In the genomic region with DNA sequence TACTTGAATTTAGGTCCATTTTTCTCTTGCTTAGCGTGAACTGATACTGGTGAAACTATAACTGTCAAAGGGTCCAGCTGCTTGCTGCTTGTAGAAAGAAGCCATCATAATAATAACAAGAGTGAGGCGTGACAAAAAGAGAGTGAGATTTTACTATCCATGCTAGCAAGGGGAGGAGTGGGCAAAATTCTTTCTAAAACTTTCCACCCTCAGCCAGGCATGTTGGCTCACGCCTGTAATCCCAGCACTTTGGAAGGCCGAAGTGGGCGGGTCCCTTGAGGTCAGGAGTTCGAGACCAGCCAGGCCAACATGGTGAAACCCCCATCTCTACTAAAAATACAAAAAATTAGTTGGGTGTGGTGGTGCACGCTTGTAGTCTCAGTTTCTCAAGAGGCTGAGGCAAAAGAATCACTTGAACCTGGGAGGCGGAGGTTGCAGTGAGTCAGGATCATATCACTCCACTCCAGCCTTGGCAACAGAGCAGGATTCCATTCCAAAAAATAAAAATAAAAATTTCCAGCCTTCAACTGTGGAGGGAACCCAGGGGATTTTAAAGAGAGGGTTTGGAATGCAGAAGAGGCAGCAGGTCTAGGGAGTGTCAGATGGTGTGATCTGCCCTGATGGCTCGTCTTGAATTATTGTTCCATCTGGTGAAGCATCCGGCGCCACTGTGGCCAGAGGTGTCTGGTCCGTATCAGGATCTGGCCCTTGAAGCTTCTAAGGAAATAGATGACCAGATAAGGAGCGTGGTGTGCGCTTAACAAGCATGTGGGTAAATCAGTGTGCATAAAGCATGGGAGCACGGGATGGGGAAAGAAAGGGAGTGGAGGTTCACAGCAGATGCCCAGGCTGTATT, we compare ENCODE assay signal across 8 cellular contexts. TPM values are rescaled to one million over a fixed set of nuclear protein-coding genes. Genes with fewer than 3 reads are reported as not detected.
DNase-seq lines count a peak whose midpoint lies in the region; ATAC-seq and TF ChIP-seq lines count a peak whose summit lies in the region.

No MANE protein-coding gene starts in this region.

- peaks cover 6% of the 10 kb centered on the region for H3K9me3 Mint-ChIP-seq in WTC11

- DNase-seq in AG08395 (ENCODE audit: low spot score), result peak; percentile 30
- no peak for DNase-seq in WTC11 (ENCODE audit: low spot score)
- peak; percentile 76 for DNase-seq in left kidney (ENCODE audit: low read depth, low spot score)
- DNase-seq in dedifferentiated amniotic fluid mesenchymal stem cell (ENCODE audit: extremely low spot score), result no peak
- DNase-seq in nucleus accumbens (lab: John Stamatoyannopoulos, UW), result no peak
- DNase-seq in HuH-7.5 (ENCODE audit: low spot score), result no peak

- peaks cover 37% of the 10 kb centered on the region for H3K36me3 Mint-ChIP-seq in WTC11

- H3K27ac Mint-ChIP-seq in WTC11, result peak overlapping the region; percentile 25

- peaks cover 4% of the 10 kb centered on the region for H3K4me1 Mint-ChIP-seq in WTC11

- no peak for TF ChIP-seq CTCF in WTC11 (IDR thresholded peaks at IDR 0.05)

- ATAC-seq in GM19035 (IDR thresholded peaks at IDR 0.05; ENCODE audit: unreplicated experiment), result peak; percentile 45
- no peak for ATAC-seq in WTC11
- ATAC-seq in HG03378 (IDR thresholded peaks at IDR 0.05; ENCODE audit: unreplicated experiment), result no peak

- no peaks in the 10 kb centered on the region for H3K27me3 Mint-ChIP-seq in WTC11 (ENCODE audit: low read depth)

- CTCF ChIA-PET in WTC11 (lab: Charles Lee), result no interaction called here

- H3K4me3 Mint-ChIP-seq in WTC11, result no peak overlapping the region

- POLR2A ChIA-PET in WTC11 (lab: Charles Lee), result no interaction called here

TF ChIP-seq in WTC11, 78 proteins besides CTCF, POLR2A, EP300 and RAD21:
- TF ChIP-seq SOX15 (CRISPR knock-in tag; IDR thresholded peaks at IDR 0.05) (no peak), NR2C2 (CRISPR knock-in tag; IDR thresholded peaks at IDR 0.05) (no peak), ZNF263 (CRISPR knock-in tag; IDR thresholded peaks at IDR 0.05; ENCODE audit: low read depth) (no peak), ELF4 (CRISPR knock-in tag; IDR thresholded peaks at IDR 0.05; ENCODE audit: low read depth) (no peak), ZNF219 (CRISPR knock-in tag; IDR thresholded peaks at IDR 0.05; ENCODE audit: borderline replicate concordance) (no peak), GTF2I (CRISPR knock-in tag; conservative IDR thresholded peaks at IDR 0.05) (no peak), EMX1 (CRISPR knock-in tag; IDR thresholded peaks at IDR 0.05) (no peak), NFE2L1 (CRISPR knock-in tag; IDR thresholded peaks at IDR 0.05) (no peak), JUN (CRISPR knock-in tag; IDR thresholded peaks at IDR 0.05) (no peak), ZNF232 (CRISPR knock-in tag; IDR thresholded peaks at IDR 0.05) (no peak), AR (CRISPR knock-in tag; IDR thresholded peaks at IDR 0.05) (no peak), SP1 (CRISPR knock-in tag; conservative IDR thresholded peaks at IDR 0.05) (no peak), ESRRA (CRISPR knock-in tag; IDR thresholded peaks at IDR 0.05; ENCODE audit: borderline replicate concordance) (no peak)

RNA-seq across cellular contexts. Expression of gene LRP2BP, which starts 51.8 kb away (rescaled TPM):
- total RNA-seq in WTC11 (2021), result 0.33 to 0.69 TPM (median 0.39 TPM) in 3 replicates

RNA-seq across cellular contexts. Expression of gene ANKRD37, which starts 52.7 kb away (rescaled TPM):
- total RNA-seq in WTC11 (2021), result 3.0 to 6.5 TPM (median 5.6 TPM) in 3 replicates

Comparison
In these comparisons a context has a peak if more than half of its experiments do, and no peak if none do; other contexts are left out.
1. DNase-seq: peak in AG08395 (single experiment) and left kidney (single experiment); none in WTC11 (single experiment), dedifferentiated amniotic fluid mesenchymal stem cell (single experiment), nucleus accumbens (0 of 56) and HuH-7.5 (single experiment).